In the genomic region with DNA sequence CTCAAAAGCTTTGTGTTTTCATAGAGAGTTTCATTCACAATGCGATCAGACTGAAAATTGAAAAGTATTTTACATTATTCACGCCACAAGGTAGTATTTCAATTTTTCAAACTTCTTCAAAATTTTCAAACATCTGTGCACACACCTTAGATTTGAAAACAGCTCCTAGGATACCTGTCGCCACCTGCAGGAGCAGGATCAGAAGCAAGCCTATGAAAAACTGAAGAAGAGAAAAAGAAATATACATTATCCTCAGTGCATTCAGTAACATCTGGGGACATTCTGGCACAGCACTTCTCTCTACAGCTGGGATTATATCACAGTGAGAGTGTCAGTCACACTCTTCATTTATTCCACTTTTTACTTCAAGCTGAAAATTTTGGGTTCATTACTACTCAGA, we compare ENCODE assay signal across 26 cellular contexts. TPM values are rescaled to one million over a fixed set of nuclear protein-coding genes. Genes with fewer than 3 reads are reported as not detected.
DNase-seq lines count a peak whose midpoint lies in the region; ATAC-seq, FAIRE-seq and TF ChIP-seq lines count a peak whose summit lies in the region.
"Had no signal": no experiment of that assay in that cellular context is flagged by ENCODE, and none has a peak within 500 bp of the region (broad histone marks: within the 10 kb centered on the region; RNA-seq: fewer than 3 reads in every experiment).

No MANE protein-coding gene starts in this region.

- intact Hi-C loops in K562 (cut with micrococcal nuclease) = loop anchor here (10.0 kb wide), 1 partner anchor 617 kb away; a partner anchor contains a TSS
- intact Hi-C loops in activated T-helper 2 cell treated with anti-CD3 and anti-CD28 coated beads, Interferon-gamma antibody, Interleukin-2, Interleukin-4, amounts not matched to agents 10 μg/mL and 5 μg/mL and 100 μg/mL, durations not matched to agents 14 hours and 24 hours and 36 hours (cut with micrococcal nuclease) = no loop called here

- no peak for DNase-seq in SK-N-SH
- no peak for DNase-seq in K562 (ENCODE audit: extremely low read depth in 1 of 4, low spot score in 3 of 4)
- no peak for DNase-seq in stimulated activated naive CD4-positive, alpha-beta T cell treated with Interleukin-2 at 50 U/mL for 16 hours (lab: John Stamatoyannopoulos, UW)
- no peak for DNase-seq in stimulated activated naive CD8-positive, alpha-beta T cell treated with anti-CD3 and anti-CD28 coated beads, Interleukin-15, amount 100 ng/mL, for 72 hours
- DNase-seq in activated T-helper 2 cell treated with anti-CD3 and anti-CD28 coated beads, Interferon-gamma antibody, Interleukin-2, Interleukin-4, amounts not matched to agents 10 μg/mL and 5 μg/mL and 100 μg/mL, durations not matched to agents 14 hours and 24 hours and 36 hours (ENCODE audit: low spot score) = no peak
- DNase-seq: DMS53; GOT3; Karpas-422; NCI-H1092; NCI-H1436; NCI-H1930; NCI-H2171; NCI-H345; NCI-H524; NCI-H774; NK-92 treated with Interleukin-12 subunit alpha and Interleukin-12 subunit beta, amount 100 ng/mL, for 24 hours had no signal

- H3K9me3 Mint-ChIP-seq in stimulated activated naive CD8-positive, alpha-beta T cell treated with anti-CD3 and anti-CD28 coated beads, Interleukin-15, amount 100 ng/mL, for 72 hours = peaks cover 0 to 4% of the 10 kb centered on the region in 2 donors
- H3K9me3 Mint-ChIP-seq in activated T-helper 2 cell treated with anti-CD3 and anti-CD28 coated beads, Interferon-gamma antibody, Interleukin-2, Interleukin-4, amounts not matched to agents 10 μg/mL and 5 μg/mL and 100 μg/mL, durations not matched to agents 14 hours and 24 hours and 36 hours = no peaks in the 10 kb centered on the region
- H3K9me3 Mint-ChIP-seq: T-helper 1 cell treated with Interleukin-12 subunit alpha and Interleukin-12 subunit beta and Interleukin-4 antibody, amounts not matched to agents 30 μg/mL and 1 μg/mL, for 36 hours had no signal

- no peak overlapping the region for H3K4me3 ChIP-seq in SK-N-SH (ENCODE audit: low read depth in 2 of 2, low read length in 1 of 2)
- H3K4me3 ChIP-seq in Loucy (ENCODE audit: low read length, poor library complexity, severe bottlenecking) = no peak overlapping the region
- no peak overlapping the region for H3K4me3 ChIP-seq in K562
- H3K4me3 ChIP-seq: GM12878, SJSA1 had no signal

- H3K36me3 Mint-ChIP-seq in activated T-helper 2 cell treated with anti-CD3 and anti-CD28 coated beads, Interferon-gamma antibody, Interleukin-2, Interleukin-4, amounts not matched to agents 10 μg/mL and 5 μg/mL and 100 μg/mL, durations not matched to agents 14 hours and 24 hours and 36 hours (ENCODE audit: low read depth) = no peaks in the 10 kb centered on the region
- H3K36me3 Mint-ChIP-seq: CD14-positive monocyte, IgD-negative memory B cell had no signal

- no peak overlapping the region for H2AFZ ChIP-seq in SK-N-SH (ENCODE audit: low read depth)
- no peak overlapping the region for H2AFZ ChIP-seq in Loucy (ENCODE audit: low read length)
- H2AFZ ChIP-seq in K562 (ENCODE audit: low read depth, low read length) = no peak overlapping the region; the same call in 1 of the 2 replicates

- TF ChIP-seq EP300 in SK-N-SH (IDR thresholded peaks at IDR 0.05; ENCODE audit: borderline replicate concordance in 1 of 2, low read depth in 1 of 2, low read length in 1 of 2) = no peak
- no peak for TF ChIP-seq EP300 in K562 (IDR thresholded peaks at IDR 0.05; ENCODE audit: low read length)

- peak; percentile 23 for FAIRE-seq in K562 (lab: Jason Lieb, UNC)
- FAIRE-seq: D721Med, GM12878 had no signal

- TF ChIP-seq POLR2A in K562 (conservative IDR thresholded peaks at IDR 0.05) = no peak

- H3K27ac ChIP-seq in SK-N-SH (ENCODE audit: low read depth in 2 of 2, low read length in 1 of 2) = no peak overlapping the region
- no peak overlapping the region for H3K27ac ChIP-seq in K562 (ENCODE audit: extremely low read depth, low read depth, low read length)
- H3K27ac ChIP-seq: SJSA1 had no signal

- H3F3A ChIP-seq in SK-N-SH (replicated peaks; ENCODE audit: insufficient read depth) = no peaks in the 10 kb centered on the region
- no peaks in the 10 kb centered on the region for H3F3A ChIP-seq in Loucy (ENCODE audit: low read depth)

- no peak overlapping the region for H3K27ac Mint-ChIP-seq in stimulated activated naive CD8-positive, alpha-beta T cell treated with anti-CD3 and anti-CD28 coated beads, Interleukin-15, amount 100 ng/mL, for 72 hours
- H3K27ac Mint-ChIP-seq in activated T-helper 2 cell treated with anti-CD3 and anti-CD28 coated beads, Interferon-gamma antibody, Interleukin-2, Interleukin-4, amounts not matched to agents 10 μg/mL and 5 μg/mL and 100 μg/mL, durations not matched to agents 14 hours and 24 hours and 36 hours = no peak overlapping the region
- H3K27ac Mint-ChIP-seq: CD14-positive monocyte; IgD-negative memory B cell; T-helper 1 cell treated with Interleukin-12 subunit alpha and Interleukin-12 subunit beta and Interleukin-4 antibody, amounts not matched to agents 30 μg/mL and 1 μg/mL, for 36 hours had no signal

- no peak overlapping the region for H3K4me3 Mint-ChIP-seq in stimulated activated naive CD8-positive, alpha-beta T cell treated with anti-CD3 and anti-CD28 coated beads, Interleukin-15, amount 100 ng/mL, for 72 hours
- H3K4me3 Mint-ChIP-seq in activated T-helper 2 cell treated with anti-CD3 and anti-CD28 coated beads, Interferon-gamma antibody, Interleukin-2, Interleukin-4, amounts not matched to agents 10 μg/mL and 5 μg/mL and 100 μg/mL, durations not matched to agents 14 hours and 24 hours and 36 hours (ENCODE audit: low read depth) = no peak overlapping the region
- H3K4me3 Mint-ChIP-seq: CD14-positive monocyte; IgD-negative memory B cell; T-helper 1 cell treated with Interleukin-12 subunit alpha and Interleukin-12 subunit beta and Interleukin-4 antibody, amounts not matched to agents 30 μg/mL and 1 μg/mL, for 36 hours had no signal

- H3K79me2 ChIP-seq in SK-N-SH (ENCODE audit: insufficient read depth) (no peaks in the 10 kb centered on the region), Loucy (ENCODE audit: insufficient read depth, low read length) (no peaks in the 10 kb centered on the region), K562 (ENCODE audit: control insufficient read depth, insufficient read depth, low read length) (no peaks in the 10 kb centered on the region)

- H3K4me1 ChIP-seq in SK-N-SH (ENCODE audit: control insufficient read depth in 1 of 2, insufficient read depth in 2 of 2, low read depth in 1 of 2, low read length in 1 of 2) = no peaks in the 10 kb centered on the region; a peak in 2 of 4 replicates
- peaks cover 47% of the 10 kb centered on the region for H3K4me1 ChIP-seq in Loucy (ENCODE audit: insufficient read depth, low read length, poor library complexity, severe bottlenecking)
- H3K4me1 ChIP-seq in K562 (replicated peaks in 1 of 2; ENCODE audit: control insufficient read depth in 2 of 2, insufficient read depth in 2 of 2, low read length in 2 of 2) = no peaks in the 10 kb centered on the region
- H3K4me1 ChIP-seq: SJSA1 had no signal

- H3K9me2 ChIP-seq in SK-N-SH (no peaks in the 10 kb centered on the region), Loucy (replicated peaks; ENCODE audit: low read depth, low read length) (no peaks in the 10 kb centered on the region)

- TF ChIP-seq RAD21 in SK-N-SH (IDR thresholded peaks at IDR 0.05; ENCODE audit: low read length) (peak; percentile 13; the same call in 1 of the 2 replicates), K562 (CRISPR knock-in tag; conservative IDR thresholded peaks at IDR 0.05 in 1 of 2, IDR thresholded peaks at IDR 0.05 in 1 of 2) (peak in 1 of 2 experiments; percentile 29; a peak in 1 of 4 replicates)

- H4K20me1 ChIP-seq in SK-N-SH (ENCODE audit: insufficient read depth) = no peaks in the 10 kb centered on the region
- H4K20me1 ChIP-seq in Loucy (ENCODE audit: insufficient read depth, low read length, poor library complexity, severe bottlenecking) = no peaks in the 10 kb centered on the region
- H4K20me1 ChIP-seq in K562 (replicated peaks; ENCODE audit: control insufficient read depth, insufficient read depth, low read length) = no peaks in the 10 kb centered on the region

- in situ Hi-C loops in K562 (cut with MboI) = no loop called here

- H3K9ac ChIP-seq in SK-N-SH (no peak overlapping the region), Loucy (ENCODE audit: low read depth, low read length, poor library complexity, severe bottlenecking) (no peak overlapping the region), K562 (ENCODE audit: insufficient read depth in 1 of 2, low read depth in 2 of 2, low read length in 2 of 2) (no peak overlapping the region)

- H3K4me1 Mint-ChIP-seq in stimulated activated naive CD8-positive, alpha-beta T cell treated with anti-CD3 and anti-CD28 coated beads, Interleukin-15, amount 100 ng/mL, for 72 hours = no peaks in the 10 kb centered on the region
- H3K4me1 Mint-ChIP-seq in activated T-helper 2 cell treated with anti-CD3 and anti-CD28 coated beads, Interferon-gamma antibody, Interleukin-2, Interleukin-4, amounts not matched to agents 10 μg/mL and 5 μg/mL and 100 μg/mL, durations not matched to agents 14 hours and 24 hours and 36 hours (ENCODE audit: low read depth) = no peaks in the 10 kb centered on the region
- H3K4me1 Mint-ChIP-seq: CD14-positive monocyte had no signal

- no peaks in the 10 kb centered on the region for H3K27me3 Mint-ChIP-seq in stimulated activated naive CD8-positive, alpha-beta T cell treated with anti-CD3 and anti-CD28 coated beads, Interleukin-15, amount 100 ng/mL, for 72 hours
- no peaks in the 10 kb centered on the region for H3K27me3 Mint-ChIP-seq in activated T-helper 2 cell treated with anti-CD3 and anti-CD28 coated beads, Interferon-gamma antibody, Interleukin-2, Interleukin-4, amounts not matched to agents 10 μg/mL and 5 μg/mL and 100 μg/mL, durations not matched to agents 14 hours and 24 hours and 36 hours (ENCODE audit: low read depth)
- H3K27me3 Mint-ChIP-seq: IgD-negative memory B cell had no signal

- TF ChIP-seq CTCF in SK-N-SH (IDR thresholded peaks at IDR 0.05) (no peak), Loucy (conservative IDR thresholded peaks at IDR 0.05; ENCODE audit: low read length) (peak; percentile 55), K562 (IDR thresholded peaks at IDR 0.05 in 2 of 3, conservative IDR thresholded peaks at IDR 0.05 in 1 of 3; ENCODE audit: insufficient read depth in 2 of 3, low read depth in 1 of 3, low read length in 3 of 3) (peak; percentile 12 to 27 (median 23); a peak in 2 of 6 replicates)

- H3K4me2 ChIP-seq in SK-N-SH (no peak overlapping the region), Loucy (ENCODE audit: low read depth, low read length, poor library complexity, severe bottlenecking) (no peak overlapping the region), K562 (ENCODE audit: insufficient read depth, low read length) (no peak overlapping the region)

- 76% methylated on average over 3 of the region's 3 CpGs for WGBS in SK-N-SH (ENCODE audit: low lambda C conversion rate)
- 0% methylated on average over 3 of the region's 3 CpGs for WGBS in K562 (ENCODE audit: insufficient coverage, low coverage, missing lambda C conversion rate)

- no peaks in the 10 kb centered on the region for H3K9me1 ChIP-seq in K562 (ENCODE audit: control insufficient read depth, insufficient read depth, low read length)

- ATAC-seq in SK-N-SH treated with all-trans-retinoic acid at 6 μM for 48 hours (no peak), K562 (peak; percentile 49), GM18502 (IDR thresholded peaks at IDR 0.05; ENCODE audit: poor library complexity, unreplicated experiment) (no peak)
- ATAC-seq in stimulated activated naive CD8-positive, alpha-beta T cell treated with anti-CD3 and anti-CD28 coated beads, Interleukin-15, amount 100 ng/mL, for 72 hours = no peak
- ATAC-seq: GM12878, Right ventricle myocardium inferior had no signal

- H3K27me3 ChIP-seq in SK-N-SH (ENCODE audit: insufficient read depth) (no peaks in the 10 kb centered on the region), Loucy (ENCODE audit: insufficient read depth, low read length, poor library complexity, severe bottlenecking) (no peaks in the 10 kb centered on the region), K562 (ENCODE audit: control insufficient read depth in 2 of 2, insufficient read depth in 2 of 2, low read length in 2 of 2) (no peaks in the 10 kb centered on the region)
- H3K27me3 ChIP-seq: SJSA1 had no signal

- CTCF ChIA-PET in SK-N-SH (lab: Yijun Ruan, JAX) (no interaction called here), K562 (lab: Yijun Ruan, JAX; ENCODE audit: low intra/inter-chr PET ratio) (no interaction called here)

- POLR2A ChIA-PET in SK-N-SH (lab: Yijun Ruan, JAX) = no interaction called here
- POLR2A ChIA-PET in K562 (lab: Yijun Ruan, JAX) = interaction anchor here (0.8 kb wide), 1 partner anchor 20 kb away, joined by 3 read pairs; no protein-coding TSS in a partner anchor

- no TSS peak for BruUV-seq in K562 (replicated peaks; lab: Mats Ljungman, UMichigan)

- H3K36me3 ChIP-seq in SK-N-SH (replicated peaks in 1 of 2; ENCODE audit: control insufficient read depth in 1 of 2, insufficient read depth in 2 of 2, low read length in 1 of 2) (no peaks in the 10 kb centered on the region), Loucy (ENCODE audit: insufficient read depth, low read length) (no peaks in the 10 kb centered on the region), K562 (ENCODE audit: control insufficient read depth, insufficient read depth, low read length) (no peaks in the 10 kb centered on the region)
- H3K36me3 ChIP-seq: SJSA1 had no signal

- no peaks in the 10 kb centered on the region for H3K9me3 ChIP-seq in SK-N-SH
- H3K9me3 ChIP-seq in Loucy (ENCODE audit: insufficient read depth, low read depth, low read length) = no peaks in the 10 kb centered on the region
- H3K9me3 ChIP-seq in K562 (replicated peaks; ENCODE audit: control insufficient read depth, insufficient read depth, low read depth, low read length) = no peaks in the 10 kb centered on the region
- H3K9me3 ChIP-seq: SJSA1 had no signal

RNA-seq across cellular contexts. Expression of a gene that starts 19.8 kb away (rescaled TPM):
- polyA plus RNA-seq in SK-N-SH (2012; rRNA removed) (0.31 and 1.3 TPM in 2 replicates), K562 (2011; rRNA removed) (0.11 TPM in 1 of 2 replicates, not detected in the other), K562 (2014; fragmentation: Illumina TruSeq; extraction: Trizol) (0.21 TPM in 1 of 2 replicates, not detected in the other), K562 (2014; fragmentation: Nextera tagmentation; extraction: Ambion mirVana) (under 1 TPM; 0.55 TPM), K562 (2014; rRNA removed) (not detected in 2 replicates)
- polyA plus RNA-seq in SK-N-SH (2012; cell fraction: cytosol; rRNA removed) = 2.1 and 2.4 TPM in 2 replicates
- polyA plus RNA-seq in SK-N-SH (2012; cell fraction: nucleus; rRNA removed) = 0.10 TPM in 1 of 2 replicates, not detected in the other
- not detected in 2 replicates for total RNA-seq in K562 (2011; cell fraction: chromatin; rRNA removed; ENCODE audit: low replicate concordance)
- not detected in 2 replicates for total RNA-seq in K562 (2011; cell fraction: nucleolus; rRNA removed)
- total RNA-seq in K562 (2011; cell fraction: nucleoplasm; rRNA removed) = not detected in 2 replicates
- total RNA-seq in K562 (2014; rRNA removed) (not detected in 2 replicates), K562 (2014; rRNA removed; fragmentation: Illumina TruSeq; extraction: Trizol) (0.16 and 0.22 TPM in 2 replicates), K562 (2015; rRNA removed; fragmentation: Illumina TruSeq; extraction: Trizol) (0.25 and 0.41 TPM in 2 replicates), K562 (2021) (0.31 and 0.67 TPM in 2 replicates)
- 0.06 TPM in 1 of 2 replicates, not detected in the other for polyA plus RNA-seq in K562 (2011; cell fraction: cytosol; rRNA removed)
- polyA plus RNA-seq in K562 (2011; cell fraction: nucleus; rRNA removed) = not detected in 2 replicates
- polyA plus RNA-seq in K562 (2012) = 0.14 and 0.25 TPM in 2 replicates
- not detected in 2 replicates for polyA minus RNA-seq in K562 (2011; rRNA and poly(A)+ RNA removed)
- polyA minus RNA-seq in K562 (2011; cell fraction: cytosol; rRNA and poly(A)+ RNA removed) = 1.4 TPM in 1 of 2 replicates, not detected in the other
- polyA minus RNA-seq in K562 (2011; cell fraction: nucleus; rRNA and poly(A)+ RNA removed) = 0.67 TPM in 1 of 2 replicates, not detected in the other
- total RNA-seq in activated T-helper 2 cell treated with anti-CD3 and anti-CD28 coated beads, Interferon-gamma antibody, Interleukin-2, Interleukin-4, amounts not matched to agents 10 μg/mL and 5 μg/mL and 100 μg/mL, durations not matched to agents 14 hours and 24 hours and 36 hours = not detected in 2 replicates
- total RNA-seq: Right ventricle myocardium inferior, SJSA1 had no signal
- polyA plus RNA-seq: CD14-positive monocyte, IgD-negative memory B cell had no signal
